ENCODE assay signal across 7 cellular contexts in genomic region chr3:73066243-73066642, GRCh38. TPM values are rescaled to one million over a fixed set of nuclear protein-coding genes. Genes with fewer than 3 reads are reported as not detected.
DNase-seq lines count a peak whose midpoint lies in the region; ATAC-seq, FAIRE-seq and TF ChIP-seq lines count a peak whose summit lies in the region.
"Not testable (repeated sequence)": the region's sequence is repeated elsewhere in the genome, so short reads cannot be mapped to it uniquely, and the experiment has no call there.

No MANE protein-coding gene starts in this region.

- not testable (repeated sequence) for H2AFZ ChIP-seq in GM23248

- not testable (repeated sequence) for H3K27me3 ChIP-seq in GM23248 (replicated peaks; ENCODE audit: insufficient read depth); pancreas

- DNase-seq in EH (ENCODE audit: low read depth) = peak; percentile 34
- peak; percentile 47 for DNase-seq in GM23248
- DNase-seq in amniotic epithelial cell (ENCODE audit: low read depth) = peak; percentile 82
- DNase-seq in choroid plexus epithelial cell (ENCODE audit: low read depth) = peak; percentile 64
- peak; percentile 54 for DNase-seq in fibroblast of pulmonary artery (ENCODE audit: low read depth)
- DNase-seq in kidney, pancreas: not testable (repeated sequence)

- H3K79me2 ChIP-seq in GM23248 (ENCODE audit: insufficient read depth) = peaks cover 65% of the 10 kb centered on the region

- peaks cover 41% of the 10 kb centered on the region for H3F3A ChIP-seq in GM23248 (ENCODE audit: insufficient read depth)

- not testable (repeated sequence) for ATAC-seq in pancreas

- peak overlapping the region; percentile 31; the same call in 1 of the 2 replicates for H3K4me3 ChIP-seq in GM23248
- H3K4me3 ChIP-seq in choroid plexus epithelial cell (ENCODE audit: low read depth, low read length); fibroblast of pulmonary artery (replicated peaks; ENCODE audit: low read depth, low read length); kidney (ENCODE audit: low read length in 2 of 2); pancreas: not testable (repeated sequence)

- not testable (repeated sequence) for H3K9ac ChIP-seq in GM23248; kidney (ENCODE audit: low read length in 2 of 2)

- not testable (repeated sequence) for TF ChIP-seq CTCF in choroid plexus epithelial cell (conservative IDR thresholded peaks at IDR 0.05; ENCODE audit: low read depth, low read length); fibroblast of pulmonary artery (IDR thresholded peaks at IDR 0.05; ENCODE audit: low read length, missing control alignments); kidney (IDR thresholded peaks at IDR 0.05; ENCODE audit: borderline replicate concordance, extremely low read depth, insufficient read depth); pancreas (IDR thresholded peaks at IDR 0.05)

- not testable (repeated sequence) for H3K9me2 ChIP-seq in GM23248 (ENCODE audit: insufficient read depth)

- intact Hi-C loops in kidney (cut with DNase I) = loop anchor here (10.0 kb wide), 1 partner anchor 131 kb away; no protein-coding TSS in a partner anchor
- intact Hi-C loops in pancreas (cut with DNase I) = not testable (repeated sequence)

- peaks cover 54% of the 10 kb centered on the region for H3K4me1 ChIP-seq in GM23248 (ENCODE audit: insufficient read depth)
- H3K4me1 ChIP-seq in kidney (ENCODE audit: control insufficient read depth in 1 of 2, insufficient read depth in 1 of 2, low read depth in 1 of 2, low read length in 2 of 2); pancreas: not testable (repeated sequence)

- H3K27ac ChIP-seq in GM23248 = peak overlapping the region; percentile 61
- not testable (repeated sequence) for H3K27ac ChIP-seq in kidney (ENCODE audit: low read depth in 2 of 2, low read length in 2 of 2); pancreas

- H4K20me1 ChIP-seq in GM23248 (ENCODE audit: insufficient read depth) = not testable (repeated sequence)

- in situ Hi-C loops in GM23248 (cut with MboI) = not testable (repeated sequence)

- FAIRE-seq in kidney (lab: Jason Lieb, UNC) = peak; percentile 59
- FAIRE-seq in pancreas (lab: Jason Lieb, UNC) = peak; percentile 92

- peak overlapping the region; percentile 35 for H3K4me2 ChIP-seq in GM23248 (ENCODE audit: unreplicated experiment)

- H3K36me3 ChIP-seq in GM23248 (ENCODE audit: low read depth) (peaks cover 51% of the 10 kb centered on the region), kidney (ENCODE audit: control insufficient read depth in 1 of 2, insufficient read depth in 2 of 2, low read length in 2 of 2) (peaks cover 10 to 18% of the 10 kb centered on the region in 2 donors), pancreas (peaks cover 0 to 38% (median 0%) of the 10 kb centered on the region in 3 donors)

- H3K9me3 ChIP-seq in GM23248 (ENCODE audit: low read depth); kidney (ENCODE audit: control insufficient read depth in 1 of 2, low read length in 2 of 2); pancreas: not testable (repeated sequence)

RNA-seq across cellular contexts. Expression of gene EBLN2, which starts 4.8 kb away (rescaled TPM):
- total RNA-seq in GM23248 (2014; rRNA removed; shearing (Covaris generic)) = 1.6 and 3.0 TPM in 2 replicates
- 0.58 and 1.7 TPM in 2 replicates for polyA plus RNA-seq in GM23248 (2016; fragmentation: Nextera tagmentation; extraction: Ambion mirVana)
- total RNA-seq in kidney = 4.5 TPM
- 0.24 TPM for polyA plus RNA-seq in kidney (ENCODE audit: insufficient read depth, low read depth, low replicate concordance)
- total RNA-seq in pancreas = 1 to 10 TPM in 5 of 6 donors, under 1 TPM in 1; 0.79 to 2.9 (median 1.6) TPM
- 1 to 10 TPM in 1 of 2 donors, under 1 TPM in 1; 0.95 to 1.2 TPM for polyA plus RNA-seq in pancreas
